ENCODE assay signal across 9 cellular contexts in genomic region chr2:1854747-1855146, GRCh38.
DNase-seq lines count a peak whose midpoint lies in the region; FAIRE-seq and TF ChIP-seq lines count a peak whose summit lies in the region.
"Had no signal": no experiment of that assay in that cellular context is flagged by ENCODE, and none has a peak within 500 bp of the region (broad histone marks: within the 10 kb centered on the region; RNA-seq: fewer than 3 reads in every experiment).

No MANE protein-coding gene starts in this region.

- no peak for TF ChIP-seq POLR2A in vagina (IDR thresholded peaks at IDR 0.05)

- H3K4me1 ChIP-seq in astrocyte (ENCODE audit: insufficient read depth, low read length) = peaks cover 4% of the 10 kb centered on the region
- no peaks in the 10 kb centered on the region for H3K4me1 ChIP-seq in iPS-15b (ENCODE audit: control insufficient read depth, insufficient read depth, low read length)
- no peaks in the 10 kb centered on the region for H3K4me1 ChIP-seq in vagina

- H3K9ac ChIP-seq in astrocyte (ENCODE audit: low read length) = peak overlapping the region; percentile 57
- H3K9ac ChIP-seq in iPS-15b (ENCODE audit: low read depth, low read length) = no peak overlapping the region

- H3K4me3 ChIP-seq in astrocyte (ENCODE audit: insufficient read depth, low read depth, low read length) = peak overlapping the region; percentile 54
- H3K4me3 ChIP-seq in iPS-15b (ENCODE audit: low read depth, low read length) = peak overlapping the region; percentile 66
- H3K4me3 ChIP-seq in vagina = no peak overlapping the region

- H3K27me3 Mint-ChIP-seq in astrocyte (ENCODE audit: low read depth, unreplicated experiment) = peaks cover 35% of the 10 kb centered on the region

- peak overlapping the region; percentile 90 for H3K4me2 ChIP-seq in astrocyte (ENCODE audit: low read length)

- no peak for FAIRE-seq in astrocyte (lab: Jason Lieb, UNC)

- no peaks in the 10 kb centered on the region for H3K36me3 Mint-ChIP-seq in astrocyte (ENCODE audit: low read depth, unreplicated experiment)

- DNase-seq in CD1c-positive myeloid dendritic cell (ENCODE audit: extremely low spot score) = peak; percentile 7
- peak; percentile 17 for DNase-seq in NAMALWA (ENCODE audit: low spot score)
- peak; percentile 50 for DNase-seq in astrocyte (ENCODE audit: low read depth)
- DNase-seq in stromal cell of bone marrow (ENCODE audit: low read depth) = peak; percentile 37
- no peak for DNase-seq in vagina (ENCODE audit: extremely low spot score in 2 of 2)
- no peak for DNase-seq in GF-D8 (lab: John Stamatoyannopoulos, UW)
- DNase-seq in effector CD4-positive, alpha-beta T cell = no peak

- intact Hi-C loops in vagina (cut with DNase I) = no loop called here

- TF ChIP-seq CTCF in astrocyte (IDR thresholded peaks at IDR 0.05; ENCODE audit: insufficient read depth, low read depth, low read length) (peak; percentile 72), vagina (IDR thresholded peaks at IDR 0.05) (no peak)

- H3K27ac ChIP-seq in astrocyte (ENCODE audit: low read depth, low read length) (no peak overlapping the region), vagina (no peak overlapping the region)
- H3K27ac ChIP-seq: epithelial cell of prostate had no signal

- H2AFZ ChIP-seq in astrocyte (ENCODE audit: low read depth, low read length) = peak overlapping the region; percentile 84

- H4K20me1 ChIP-seq in astrocyte (ENCODE audit: insufficient read depth, low read length) = no peaks in the 10 kb centered on the region

- no peaks in the 10 kb centered on the region for H3K4me1 Mint-ChIP-seq in astrocyte (ENCODE audit: low read depth, unreplicated experiment)

- peak overlapping the region; percentile 71 for H3K4me3 Mint-ChIP-seq in astrocyte (ENCODE audit: unreplicated experiment)

- no peaks in the 10 kb centered on the region for H3K9me3 Mint-ChIP-seq in astrocyte (ENCODE audit: unreplicated experiment)

- no peaks in the 10 kb centered on the region for H3K9me3 ChIP-seq in astrocyte (ENCODE audit: insufficient read depth, low read depth, low read length)
- H3K9me3 ChIP-seq in iPS-15b (ENCODE audit: control insufficient read depth, insufficient read depth, low read length) = no peaks in the 10 kb centered on the region
- H3K9me3 ChIP-seq in vagina = no peaks in the 10 kb centered on the region

- no peaks in the 10 kb centered on the region for H3K36me3 ChIP-seq in astrocyte (ENCODE audit: insufficient read depth, low read length)
- no peaks in the 10 kb centered on the region for H3K36me3 ChIP-seq in iPS-15b (ENCODE audit: control insufficient read depth, insufficient read depth, low read length)
- no peaks in the 10 kb centered on the region for H3K36me3 ChIP-seq in vagina

- no peak overlapping the region for H3K27ac Mint-ChIP-seq in astrocyte (ENCODE audit: unreplicated experiment)

- H3K79me2 ChIP-seq in astrocyte (ENCODE audit: insufficient read depth, low read length) = no peaks in the 10 kb centered on the region

- H3K27me3 ChIP-seq in astrocyte (ENCODE audit: insufficient read depth, low read length) = peaks cover 32% of the 10 kb centered on the region
- H3K27me3 ChIP-seq in iPS-15b (ENCODE audit: control insufficient read depth, insufficient read depth, low read length) = peaks cover 3% of the 10 kb centered on the region
- H3K27me3 ChIP-seq in vagina = no peaks in the 10 kb centered on the region

Comparison
In these comparisons a context has a peak if more than half of its experiments do, and no peak if none do; other contexts are left out.
1. DNase-seq: peak in CD1c-positive myeloid dendritic cell (single experiment), NAMALWA (single experiment), astrocyte (single experiment) and stromal cell of bone marrow (single experiment); none in vagina (0 of 2), GF-D8 (single experiment) and effector CD4-positive, alpha-beta T cell (single experiment).
2. H3K4me3 ChIP-seq: peak in astrocyte (single experiment) and iPS-15b (single experiment); none in vagina (0 of 2).